1 cellular context compared by ENCODE assay signal in the genomic region with DNA sequence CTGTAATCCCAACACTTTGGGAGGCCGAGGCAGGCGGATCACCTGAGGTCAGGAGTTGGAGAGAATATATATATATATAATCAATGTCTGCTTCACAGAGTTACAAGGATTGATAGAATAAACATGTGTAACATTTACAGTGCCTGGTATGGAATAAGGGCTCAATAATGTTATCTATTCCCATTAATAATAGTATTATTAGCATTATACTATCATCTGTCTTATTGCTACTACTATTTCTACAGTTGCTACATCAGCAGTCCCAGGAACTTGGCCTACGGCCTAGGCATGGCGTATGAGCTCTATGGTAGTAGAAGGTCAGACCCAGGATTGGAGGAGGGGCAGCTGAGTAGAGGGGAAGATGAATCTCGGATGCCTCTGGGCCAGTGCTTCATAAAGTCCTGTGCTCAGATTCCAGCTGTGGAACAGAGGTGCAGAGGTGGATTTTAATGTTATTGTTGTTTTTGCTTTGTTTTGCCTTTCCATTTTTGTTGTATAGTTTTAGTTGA.
TF ChIP-seq lines count a peak whose summit lies in the region.

No MANE protein-coding gene starts in this region.

TF ChIP-seq in SK-N-SH, 30 proteins besides CTCF, POLR2A, EP300 and RAD21:
- TF ChIP-seq, protein P1, sequence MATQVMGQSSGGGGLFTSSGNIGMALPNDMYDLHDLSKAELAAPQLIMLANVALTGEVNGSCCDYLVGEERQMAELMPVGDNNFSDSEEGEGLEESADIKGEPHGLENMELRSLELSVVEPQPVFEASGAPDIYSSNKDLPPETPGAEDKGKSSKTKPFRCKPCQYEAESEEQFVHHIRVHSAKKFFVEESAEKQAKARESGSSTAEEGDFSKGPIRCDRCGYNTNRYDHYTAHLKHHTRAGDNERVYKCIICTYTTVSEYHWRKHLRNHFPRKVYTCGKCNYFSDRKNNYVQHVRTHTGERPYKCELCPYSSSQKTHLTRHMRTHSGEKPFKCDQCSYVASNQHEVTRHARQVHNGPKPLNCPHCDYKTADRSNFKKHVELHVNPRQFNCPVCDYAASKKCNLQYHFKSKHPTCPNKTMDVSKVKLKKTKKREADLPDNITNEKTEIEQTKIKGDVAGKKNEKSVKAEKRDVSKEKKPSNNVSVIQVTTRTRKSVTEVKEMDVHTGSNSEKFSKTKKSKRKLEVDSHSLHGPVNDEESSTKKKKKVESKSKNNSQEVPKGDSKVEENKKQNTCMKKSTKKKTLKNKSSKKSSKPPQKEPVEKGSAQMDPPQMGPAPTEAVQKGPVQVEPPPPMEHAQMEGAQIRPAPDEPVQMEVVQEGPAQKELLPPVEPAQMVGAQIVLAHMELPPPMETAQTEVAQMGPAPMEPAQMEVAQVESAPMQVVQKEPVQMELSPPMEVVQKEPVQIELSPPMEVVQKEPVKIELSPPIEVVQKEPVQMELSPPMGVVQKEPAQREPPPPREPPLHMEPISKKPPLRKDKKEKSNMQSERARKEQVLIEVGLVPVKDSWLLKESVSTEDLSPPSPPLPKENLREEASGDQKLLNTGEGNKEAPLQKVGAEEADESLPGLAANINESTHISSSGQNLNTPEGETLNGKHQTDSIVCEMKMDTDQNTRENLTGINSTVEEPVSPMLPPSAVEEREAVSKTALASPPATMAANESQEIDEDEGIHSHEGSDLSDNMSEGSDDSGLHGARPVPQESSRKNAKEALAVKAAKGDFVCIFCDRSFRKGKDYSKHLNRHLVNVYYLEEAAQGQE (IDR thresholded peaks at IDR 0.05; ENCODE audit: low read depth, low read length) = no peak
- TF ChIP-seq SMC3 (IDR thresholded peaks at IDR 0.05; ENCODE audit: low read depth, low read length) (no peak), EZH2phosphoT487 (IDR thresholded peaks at IDR 0.05; ENCODE audit: borderline replicate concordance, low read depth) (no peak), SIN3A (IDR thresholded peaks at IDR 0.05; ENCODE audit: borderline replicate concordance, low read depth, low read length) (no peak)
